Comparison of ENCODE assay signal across 10 cellular contexts in the genomic region with DNA sequence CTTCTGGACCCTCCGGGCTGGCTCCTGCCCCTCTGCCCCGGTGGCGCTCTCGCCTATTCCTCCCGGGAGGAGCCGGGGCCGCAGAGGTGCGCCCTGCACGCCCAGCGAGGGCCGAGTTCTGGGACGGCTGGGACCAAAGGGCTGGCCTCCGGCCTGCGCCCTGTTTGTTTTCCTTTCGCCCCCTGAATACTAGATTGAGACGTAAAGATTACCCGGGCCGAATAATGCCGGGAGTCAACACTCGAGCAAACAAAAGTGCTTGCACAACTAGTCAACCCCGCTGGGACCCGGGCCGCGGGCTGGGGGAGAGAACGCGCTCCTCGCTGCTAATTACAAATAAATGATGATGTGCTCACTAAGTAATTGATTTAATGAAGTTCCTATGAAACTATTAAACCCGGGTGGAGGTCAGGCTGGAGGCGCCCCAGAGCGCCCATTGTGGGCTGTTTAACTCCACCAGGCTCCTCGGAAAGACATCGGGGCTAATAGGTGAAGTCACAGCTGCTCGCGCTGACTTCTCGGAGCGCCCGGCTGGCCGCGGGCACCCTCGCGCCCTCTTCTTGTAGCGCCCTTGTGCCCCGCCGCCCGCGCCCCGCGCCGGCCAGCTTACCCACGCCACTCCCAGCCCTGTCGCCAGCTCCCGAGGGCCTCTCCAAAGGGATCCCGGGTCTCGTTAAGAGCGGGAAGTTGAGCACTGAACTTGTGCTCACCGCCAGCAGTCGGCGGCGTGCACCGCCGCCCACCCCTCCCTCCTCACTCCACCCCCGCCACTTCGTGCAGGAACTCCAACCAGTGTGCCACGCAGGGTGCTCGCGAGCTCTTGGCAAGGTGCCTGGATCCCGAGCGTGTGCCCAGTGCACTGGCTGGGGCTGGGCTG. TPM values are rescaled to one million over a fixed set of nuclear protein-coding genes. Genes with fewer than 3 reads are reported as not detected.
DNase-seq lines count a peak whose midpoint lies in the region; ATAC-seq lines count a peak whose summit lies in the region.
"Had no signal": no experiment of that assay in that cellular context is flagged by ENCODE, and none has a peak within 500 bp of the region (broad histone marks: within the 10 kb centered on the region; RNA-seq: fewer than 3 reads in every experiment).

No MANE protein-coding gene starts in this region.

- peaks cover 82% of the 10 kb centered on the region for H3K27me3 Mint-ChIP-seq in activated CD4-positive, alpha-beta T cell treated with anti-CD3 and anti-CD28 coated beads, Interleukin-2, amount 10 ng/mL, durations not matched to agents 24 days and 14 days
- peaks cover 87% of the 10 kb centered on the region for H3K27me3 Mint-ChIP-seq in activated naive CD8-positive, alpha-beta T cell treated with anti-CD3 and anti-CD28 coated beads, Interleukin-2, amount 10 ng/mL, durations not matched to agents 7 days and 5 days

- no peak for ATAC-seq in activated naive CD8-positive, alpha-beta T cell treated with anti-CD3 and anti-CD28 coated beads, Interleukin-2, amount 10 ng/mL, durations not matched to agents 7 days and 5 days (ENCODE audit: low read depth)
- ATAC-seq in left colon (peak; percentile 51), HG02588 (IDR thresholded peaks at IDR 0.05; ENCODE audit: unreplicated experiment) (no peak)
- ATAC-seq in stimulated activated naive CD8-positive, alpha-beta T cell treated with anti-CD3 and anti-CD28 coated beads, Interleukin-15, Interleukin-2, amounts not matched to agents 100 U/mL and 50 U/mL, for 24 hours: peak; percentile 29

- peak overlapping the region; percentile 51 for H3K27ac Mint-ChIP-seq in activated CD4-positive, alpha-beta T cell treated with anti-CD3 and anti-CD28 coated beads, Interleukin-2, amount 10 ng/mL, durations not matched to agents 24 days and 14 days
- no peak overlapping the region for H3K27ac Mint-ChIP-seq in activated naive CD8-positive, alpha-beta T cell treated with anti-CD3 and anti-CD28 coated beads, Interleukin-2, amount 10 ng/mL, durations not matched to agents 7 days and 5 days

- peak; percentile 66 for DNase-seq in activated CD4-positive, alpha-beta T cell treated with anti-CD3 and anti-CD28 coated beads, Interleukin-2, amount 10 ng/mL, durations not matched to agents 24 days and 14 days
- no peak for DNase-seq in activated CD4-positive, alpha-beta T cell treated with anti-CD3 and anti-CD28 coated beads for 1 hour
- peak; percentile 44 for DNase-seq in activated naive CD8-positive, alpha-beta T cell treated with anti-CD3 and anti-CD28 coated beads, Interleukin-2, amount 10 ng/mL, durations not matched to agents 7 days and 5 days
- no peak for DNase-seq in left colon
- DNase-seq in stimulated activated naive CD8-positive, alpha-beta T cell treated with anti-CD3 and anti-CD28 coated beads, Interleukin-15, Interleukin-2, amounts not matched to agents 100 U/mL and 50 U/mL, for 24 hours: no peak
- no peak for DNase-seq in GM03348 (ENCODE audit: low spot score)
- DNase-seq in stimulated activated CD4-positive, alpha-beta T cell treated with anti-CD3 and anti-CD28 coated beads, Interleukin-4, amount 100 ng/mL, for 4 hours: no peak
- DNase-seq: activated effector memory CD4-positive, alpha-beta T cell treated with Interleukin-2 at 50 U/mL for 16 hours had no signal

- peak overlapping the region; percentile 35 for H3K4me3 Mint-ChIP-seq in activated CD4-positive, alpha-beta T cell treated with anti-CD3 and anti-CD28 coated beads, Interleukin-2, amount 10 ng/mL, durations not matched to agents 24 days and 14 days
- peak overlapping the region; percentile 58 for H3K4me3 Mint-ChIP-seq in activated naive CD8-positive, alpha-beta T cell treated with anti-CD3 and anti-CD28 coated beads, Interleukin-2, amount 10 ng/mL, durations not matched to agents 7 days and 5 days

- intact Hi-C loops in activated CD4-positive, alpha-beta T cell treated with anti-CD3 and anti-CD28 coated beads, Interleukin-2, amount 10 ng/mL, durations not matched to agents 24 days and 14 days (cut with micrococcal nuclease): loop anchor here (2.0 to 5.0 kb wide), 3 partner anchors 14 to 299 kb away; a partner anchor contains a TSS
- intact Hi-C loops in left colon (cut with DNase I, micrococcal nuclease): no loop called here

- H3K9me3 Mint-ChIP-seq in activated CD4-positive, alpha-beta T cell treated with anti-CD3 and anti-CD28 coated beads, Interleukin-2, amount 10 ng/mL, durations not matched to agents 24 days and 14 days: peaks cover 4% of the 10 kb centered on the region
- H3K9me3 Mint-ChIP-seq in activated naive CD8-positive, alpha-beta T cell treated with anti-CD3 and anti-CD28 coated beads, Interleukin-2, amount 10 ng/mL, durations not matched to agents 7 days and 5 days: no peaks in the 10 kb centered on the region

- H3K4me1 Mint-ChIP-seq in activated CD4-positive, alpha-beta T cell treated with anti-CD3 and anti-CD28 coated beads, Interleukin-2, amount 10 ng/mL, durations not matched to agents 24 days and 14 days: peaks cover 7% of the 10 kb centered on the region
- peaks cover 4% of the 10 kb centered on the region for H3K4me1 Mint-ChIP-seq in activated naive CD8-positive, alpha-beta T cell treated with anti-CD3 and anti-CD28 coated beads, Interleukin-2, amount 10 ng/mL, durations not matched to agents 7 days and 5 days

- H3K36me3 Mint-ChIP-seq in activated CD4-positive, alpha-beta T cell treated with anti-CD3 and anti-CD28 coated beads, Interleukin-2, amount 10 ng/mL, durations not matched to agents 24 days and 14 days (ENCODE audit: low read depth): no peaks in the 10 kb centered on the region
- peaks cover 2% of the 10 kb centered on the region for H3K36me3 Mint-ChIP-seq in activated naive CD8-positive, alpha-beta T cell treated with anti-CD3 and anti-CD28 coated beads, Interleukin-2, amount 10 ng/mL, durations not matched to agents 7 days and 5 days

- POLR2A ChIA-PET in activated naive CD8-positive, alpha-beta T cell treated with anti-CD3 and anti-CD28 coated beads, Interleukin-2, amount 10 ng/mL, durations not matched to agents 7 days and 5 days (lab: Charles Lee): no interaction called here

RNA-seq across cellular contexts. Expression of a gene that starts 14.9 kb away (rescaled TPM):
- not detected in 2 replicates for total RNA-seq in activated CD4-positive, alpha-beta T cell treated with anti-CD3 and anti-CD28 coated beads, Interleukin-2, amount 10 ng/mL, durations not matched to agents 24 days and 14 days
- not detected for total RNA-seq in activated naive CD8-positive, alpha-beta T cell treated with anti-CD3 and anti-CD28 coated beads, Interleukin-2, amount 10 ng/mL, durations not matched to agents 7 days and 5 days
- not detected for total RNA-seq in left colon

RNA-seq across cellular contexts. Expression of a gene that starts 24.9 kb away (rescaled TPM):
- total RNA-seq in activated CD4-positive, alpha-beta T cell treated with anti-CD3 and anti-CD28 coated beads, Interleukin-2, amount 10 ng/mL, durations not matched to agents 24 days and 14 days: 0.07 TPM in 1 of 2 replicates, not detected in the other
- total RNA-seq in activated naive CD8-positive, alpha-beta T cell treated with anti-CD3 and anti-CD28 coated beads, Interleukin-2, amount 10 ng/mL, durations not matched to agents 7 days and 5 days: not detected
- under 1 TPM; 0.08 to 0.27 TPM for total RNA-seq in left colon
- total RNA-seq: subcutaneous adipose tissue had no signal

Comparison
In these comparisons a context has a peak if more than half of its experiments do, and no peak if none do; other contexts are left out.
1. DNase-seq: peak in activated CD4-positive, alpha-beta T cell treated with anti-CD3 and anti-CD28 coated beads, Interleukin-2, amount 10 ng/mL, durations not matched to agents 24 days and 14 days (single experiment) and activated naive CD8-positive, alpha-beta T cell treated with anti-CD3 and anti-CD28 coated beads, Interleukin-2, amount 10 ng/mL, durations not matched to agents 7 days and 5 days (single experiment); none in activated CD4-positive, alpha-beta T cell treated with anti-CD3 and anti-CD28 coated beads for 1 hour (single experiment), left colon (0 of 2), stimulated activated naive CD8-positive, alpha-beta T cell treated with anti-CD3 and anti-CD28 coated beads, Interleukin-15, Interleukin-2, amounts not matched to agents 100 U/mL and 50 U/mL, for 24 hours (single experiment), GM03348 (single experiment) and stimulated activated CD4-positive, alpha-beta T cell treated with anti-CD3 and anti-CD28 coated beads, Interleukin-4, amount 100 ng/mL, for 4 hours (0 of 2).
2. ATAC-seq: peak in left colon (single experiment) and stimulated activated naive CD8-positive, alpha-beta T cell treated with anti-CD3 and anti-CD28 coated beads, Interleukin-15, Interleukin-2, amounts not matched to agents 100 U/mL and 50 U/mL, for 24 hours (single experiment); none in activated naive CD8-positive, alpha-beta T cell treated with anti-CD3 and anti-CD28 coated beads, Interleukin-2, amount 10 ng/mL, durations not matched to agents 7 days and 5 days (single experiment) and HG02588 (single experiment).